ENCODE assay signal across 8 cellular contexts in genomic region chr17:21510686-21511367, GRCh38.
A peak's percentile ranks its signal among the peaks of the same experiment; 100 is the strongest.
DNase-seq lines count a peak whose midpoint lies in the region; ATAC-seq and TF ChIP-seq lines count a peak whose summit lies in the region.

No MANE protein-coding gene starts in this region.

- TF ChIP-seq CTCF in choroid plexus epithelial cell (conservative IDR thresholded peaks at IDR 0.05; ENCODE audit: low read depth, low read length) (no peak), mesothelial cell of epicardium (IDR thresholded peaks at IDR 0.05; ENCODE audit: unreplicated experiment) (no peak), uterus (IDR thresholded peaks at IDR 0.05) (no peak), omental fat pad (IDR thresholded peaks at IDR 0.05) (no peak)

- no peaks in the 10 kb centered on the region for H3K36me3 ChIP-seq in uterus

- TF ChIP-seq POLR2A in uterus (IDR thresholded peaks at IDR 0.05) = no peak

- H3K36me3 Mint-ChIP-seq in activated naive CD4-positive, alpha-beta T cell treated with anti-CD3 and anti-CD28 coated beads, Interleukin-2, amount 50 U/mL, for 24 hours = no peaks in the 10 kb centered on the region
- H3K36me3 Mint-ChIP-seq in mesothelial cell of epicardium = no peaks in the 10 kb centered on the region

- H3K4me3 Mint-ChIP-seq in activated naive CD4-positive, alpha-beta T cell treated with anti-CD3 and anti-CD28 coated beads, Interleukin-2, amount 50 U/mL, for 24 hours = peak overlapping the region; percentile 61
- peak overlapping the region; percentile 66 for H3K4me3 Mint-ChIP-seq in mesothelial cell of epicardium

- H3K9me3 Mint-ChIP-seq in activated naive CD4-positive, alpha-beta T cell treated with anti-CD3 and anti-CD28 coated beads, Interleukin-2, amount 50 U/mL, for 24 hours = no peaks in the 10 kb centered on the region
- no peaks in the 10 kb centered on the region for H3K9me3 Mint-ChIP-seq in mesothelial cell of epicardium

- H3K27me3 Mint-ChIP-seq in activated naive CD4-positive, alpha-beta T cell treated with anti-CD3 and anti-CD28 coated beads, Interleukin-2, amount 50 U/mL, for 24 hours = peaks cover 16% of the 10 kb centered on the region
- peaks cover 49% of the 10 kb centered on the region for H3K27me3 Mint-ChIP-seq in mesothelial cell of epicardium (ENCODE audit: low read depth)

- peak overlapping the region; percentile 66 for H3K4me3 ChIP-seq in choroid plexus epithelial cell (ENCODE audit: low read depth, low read length)
- H3K4me3 ChIP-seq in uterus = peak overlapping the region; percentile 39 to 45

- no peaks in the 10 kb centered on the region for H3K27me3 ChIP-seq in uterus

- intact Hi-C loops in uterus (cut with DNase I; ENCODE audit: low total_unique reads) = no loop called here

- no peaks in the 10 kb centered on the region for H3K9me3 ChIP-seq in uterus

- peaks cover 14% of the 10 kb centered on the region for H3K4me1 Mint-ChIP-seq in activated naive CD4-positive, alpha-beta T cell treated with anti-CD3 and anti-CD28 coated beads, Interleukin-2, amount 50 U/mL, for 24 hours
- H3K4me1 Mint-ChIP-seq in mesothelial cell of epicardium = peaks cover 12% of the 10 kb centered on the region

- ATAC-seq in omental fat pad (ENCODE audit: low FRiP score) (no peak), GM18909 (IDR thresholded peaks at IDR 0.05; ENCODE audit: poor library complexity, unreplicated experiment) (no peak)

- no peak for DNase-seq in activated naive CD4-positive, alpha-beta T cell treated with anti-CD3 and anti-CD28 coated beads, Interleukin-2, amount 50 U/mL, for 16 hours
- DNase-seq in choroid plexus epithelial cell (ENCODE audit: low read depth) = peak; percentile 33
- DNase-seq in mesothelial cell of epicardium (ENCODE audit: low spot score in 2 of 2, unreplicated experiment in 2 of 2) = no peak
- DNase-seq in uterus = no peak
- DNase-seq in NCI-H526 treated with DMSO at 0.1 percent for 48 hours (lab: John Stamatoyannopoulos, UW) = no peak
- no peak for DNase-seq in omental fat pad (ENCODE audit: low spot score)

- H3K27ac Mint-ChIP-seq in activated naive CD4-positive, alpha-beta T cell treated with anti-CD3 and anti-CD28 coated beads, Interleukin-2, amount 50 U/mL, for 24 hours = no peak overlapping the region
- no peak overlapping the region for H3K27ac Mint-ChIP-seq in mesothelial cell of epicardium

- H3K4me1 ChIP-seq in uterus = peaks cover 0 to 3% of the 10 kb centered on the region in 2 donors

- peak overlapping the region; percentile 48 to 61 for H3K27ac ChIP-seq in uterus
